In the genomic region with DNA sequence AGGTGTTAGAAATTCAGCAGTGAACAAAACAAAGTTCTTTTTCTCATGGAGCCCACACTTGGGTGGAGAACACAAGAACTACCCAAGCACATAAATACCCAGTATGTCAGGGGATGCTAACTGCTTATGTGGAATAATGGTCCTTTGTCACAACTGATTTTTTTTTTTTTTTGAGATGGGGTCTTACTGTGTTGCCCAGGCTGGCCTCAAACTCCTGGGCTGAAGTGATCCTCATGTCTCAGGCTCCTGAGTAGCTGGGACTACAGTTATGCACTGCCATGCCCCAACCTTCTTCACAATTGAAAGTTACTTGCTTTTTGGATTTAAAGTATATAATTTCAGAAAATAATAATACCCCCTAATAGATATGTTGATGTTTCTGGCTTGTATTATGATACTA, we compare ENCODE assay signal across 25 cellular contexts.
"Had no signal": no experiment of that assay in that cellular context is flagged by ENCODE, and none has a peak within 500 bp of the region (broad histone marks: within the 10 kb centered on the region; RNA-seq: fewer than 3 reads in every experiment).

No MANE protein-coding gene starts in this region.

- H3K27me3 ChIP-seq: brain microvascular endothelial cell had no signal

- H3K4me3 ChIP-seq: SK-N-MC had no signal

- H3K4me3 Mint-ChIP-seq: activated CD4-positive, alpha-beta memory T cell treated with anti-CD3 and anti-CD28 coated beads, Interleukin-2, amount 10 ng/mL, durations not matched to agents 7 days and 5 days; activated CD4-positive, alpha-beta T cell treated with anti-CD3 and anti-CD28 coated beads, Interleukin-2, amount 10 ng/mL, durations not matched to agents 7 days and 5 days; activated naive CD4-positive, alpha-beta T cell treated with anti-CD3 and anti-CD28 coated beads for 36 hours; activated naive CD8-positive, alpha-beta T cell; activated T-helper 17 cell treated with anti-CD3 and anti-CD28 coated beads, Interleukin-2, amount 50 U/mL, for 72 hours; T-cell had no signal

- H3K27ac ChIP-seq: brain microvascular endothelial cell, SK-N-MC had no signal

- H3K36me3 Mint-ChIP-seq: activated naive CD8-positive, alpha-beta T cell; T-cell had no signal

- H3K9me3 Mint-ChIP-seq: activated CD4-positive, alpha-beta memory T cell treated with anti-CD3 and anti-CD28 coated beads, Interleukin-2, amount 10 ng/mL, durations not matched to agents 7 days and 5 days; activated CD4-positive, alpha-beta T cell treated with anti-CD3 and anti-CD28 coated beads, Interleukin-2, amount 10 ng/mL, durations not matched to agents 7 days and 5 days; activated naive CD4-positive, alpha-beta T cell treated with anti-CD3 and anti-CD28 coated beads for 36 hours; activated T-helper 17 cell treated with anti-CD3 and anti-CD28 coated beads, Interleukin-2, amount 50 U/mL, for 72 hours; T-cell had no signal

- ATAC-seq: activated T-helper 17 cell treated with anti-CD3 and anti-CD28 coated beads, Interleukin-2, amount 50 U/mL, for 72 hours; Panc1; Right ventricle myocardium inferior; T-cell had no signal

- H3K4me1 Mint-ChIP-seq: activated CD4-positive, alpha-beta memory T cell treated with anti-CD3 and anti-CD28 coated beads, Interleukin-2, amount 10 ng/mL, durations not matched to agents 7 days and 5 days; activated CD4-positive, alpha-beta T cell treated with anti-CD3 and anti-CD28 coated beads, Interleukin-2, amount 10 ng/mL, durations not matched to agents 7 days and 5 days; activated T-helper 17 cell treated with anti-CD3 and anti-CD28 coated beads, Interleukin-2, amount 50 U/mL, for 72 hours; T-cell had no signal

- H3K27me3 Mint-ChIP-seq: activated CD4-positive, alpha-beta memory T cell treated with anti-CD3 and anti-CD28 coated beads, Interleukin-2, amount 10 ng/mL, durations not matched to agents 7 days and 5 days had no signal

- DNase-seq: activated CD4-positive, alpha-beta memory T cell treated with anti-CD3 and anti-CD28 coated beads, Interleukin-2, amount 10 ng/mL, durations not matched to agents 7 days and 5 days; activated CD4-positive, alpha-beta T cell treated with anti-CD3 and anti-CD28 coated beads, Interleukin-2, amount 10 ng/mL, durations not matched to agents 7 days and 5 days; activated CD4-positive, CD25-positive, alpha-beta regulatory T cell; activated gamma-delta T cell; activated naive CD4-positive, alpha-beta T cell treated with anti-CD3 and anti-CD28 coated beads for 36 hours; activated T-cell treated with anti-CD3 and anti-CD28 coated beads for 4 hours; activated T-cell treated with anti-CD3 and anti-CD28 coated beads, Interleukin-2, amount 50 U/mL, for 48 hours; brain microvascular endothelial cell; Kasumi-1; KBM-7; NCI-H1092; NCI-H1694; NCI-H2029 treated with DMSO at 0.1 percent for 48 hours; NCI-H510A treated with DMSO at 0.1 percent for 48 hours; NK-92 treated with Interleukin-12 subunit alpha and Interleukin-12 subunit beta, amount 100 ng/mL, for 24 hours; OCI-M1; RPMI8226; T-cell; T-helper 2 cell; T1000 had no signal

- H3K27ac Mint-ChIP-seq: activated CD4-positive, alpha-beta memory T cell treated with anti-CD3 and anti-CD28 coated beads, Interleukin-2, amount 10 ng/mL, durations not matched to agents 7 days and 5 days; activated CD4-positive, alpha-beta T cell treated with anti-CD3 and anti-CD28 coated beads, Interleukin-2, amount 10 ng/mL, durations not matched to agents 7 days and 5 days; activated naive CD4-positive, alpha-beta T cell treated with anti-CD3 and anti-CD28 coated beads for 36 hours; activated naive CD8-positive, alpha-beta T cell; activated T-helper 17 cell treated with anti-CD3 and anti-CD28 coated beads, Interleukin-2, amount 50 U/mL, for 72 hours; T-cell had no signal
